ENCODE assay signal across 8 cellular contexts in genomic region chr14:73458219-73458976, GRCh38. TPM values are rescaled to one million over a fixed set of nuclear protein-coding genes. Genes with fewer than 3 reads are reported as not detected.
DNase-seq lines count a peak whose midpoint lies in the region; ATAC-seq and TF ChIP-seq lines count a peak whose summit lies in the region.

Gene NUMB (minus strand): TSS chr14:73458546. CDS start chr14:73355751, 102,795 bp downstream.

- intact Hi-C loops in breast epithelium (cut with DNase I; ENCODE audit: low total_unique reads): no loop called here

- H3K36me3 ChIP-seq in breast epithelium (no peaks in the 10 kb centered on the region), skeletal muscle tissue (ENCODE audit: control insufficient read depth in 3 of 3, insufficient read depth in 3 of 3, low read length in 3 of 3) (no peaks in the 10 kb centered on the region)

- H3K4me3 ChIP-seq in breast epithelium (peak within 1 kb of the TSS; percentile 91 to 98 (median 98)), iPS-18c (ENCODE audit: insufficient read depth, low read depth, low read length) (peak within 1 kb of the TSS; percentile 91), skeletal muscle tissue (ENCODE audit: low read length in 3 of 3) (peak within 1 kb of the TSS; percentile 83 to 86 (median 84))

- H3K27ac ChIP-seq in VCaP: peak within 1 kb of the TSS; percentile 91
- peak within 1 kb of the TSS; percentile 94 to 97 for H3K27ac ChIP-seq in breast epithelium
- H3K27ac ChIP-seq in skeletal muscle tissue (ENCODE audit: low read depth, low read length): peak within 1 kb of the TSS; percentile 89

- TF ChIP-seq CTCF in VCaP (conservative IDR thresholded peaks at IDR 0.05): no peak
- peak in 2 of 3 donors; percentile 14 to 31 for TF ChIP-seq CTCF in breast epithelium (IDR thresholded peaks at IDR 0.05)

- DNase-seq in ACHN: peak; percentile 99
- peak; percentile 98 for DNase-seq in NCI-H2196 treated with DMSO at 0.1 percent for 48 hours (lab: John Stamatoyannopoulos, UW; ENCODE audit: unreplicated experiment)
- DNase-seq in breast epithelium (ENCODE audit: low spot score in 2 of 2): peak; percentile 98 to 99

- in situ Hi-C loops in ACHN (cut with HindIII; ENCODE audit: low pct_ligation_motif_present, low pct_unique_long_range_greater_than_20kb, low sequenced_read_pairs): loop anchor here (25.0 kb wide), 2 partner anchors 171 to 296 kb away; no protein-coding TSS in a partner anchor

- peak; percentile 93 for ATAC-seq in GM18870 (IDR thresholded peaks at IDR 0.05; ENCODE audit: unreplicated experiment)
- peak; percentile 95 for ATAC-seq in HG03135 (IDR thresholded peaks at IDR 0.05; ENCODE audit: unreplicated experiment)

- H3K9me3 ChIP-seq in breast epithelium (no peaks in the 10 kb centered on the region), iPS-18c (ENCODE audit: control insufficient read depth, insufficient read depth, low read length) (no peaks in the 10 kb centered on the region), skeletal muscle tissue (ENCODE audit: control insufficient read depth in 3 of 3, low read length in 3 of 3) (no peaks in the 10 kb centered on the region)

- peak within 1 kb of the TSS; percentile 83 to 93 (median 86) for H3K9ac ChIP-seq in skeletal muscle tissue (ENCODE audit: low read depth in 1 of 3, low read length in 3 of 3)

- peaks cover 3 to 19% of the 10 kb centered on the region in 2 donors for H3K4me1 ChIP-seq in breast epithelium
- peaks cover 25 to 34% (median 30%) of the 10 kb centered on the region in 3 donors for H3K4me1 ChIP-seq in skeletal muscle tissue (ENCODE audit: control insufficient read depth in 3 of 3, insufficient read depth in 3 of 3, low read length in 3 of 3)

- no peaks in the 10 kb centered on the region for H3K27me3 ChIP-seq in breast epithelium
- H3K27me3 ChIP-seq in skeletal muscle tissue (ENCODE audit: control insufficient read depth in 3 of 3, insufficient read depth in 3 of 3, low read length in 3 of 3): no peaks in the 10 kb centered on the region

- TF ChIP-seq POLR2A in breast epithelium (IDR thresholded peaks at IDR 0.05): peak; percentile 73

RNA-seq across cellular contexts. Expression of gene NUMB, which starts in this region (rescaled TPM):
- 10 to 100 TPM; 49.6 to 84.0 (median 61.6) TPM for total RNA-seq in breast epithelium
- total RNA-seq in skeletal muscle tissue: 17.2 TPM

Comparison
In these comparisons a context has a peak if more than half of its experiments do, and no peak if none do; other contexts are left out.
1. Peak in every context shown above with its lines: DNase-seq, ATAC-seq, H3K4me3 ChIP-seq and H3K27ac ChIP-seq.